In the genomic region with DNA sequence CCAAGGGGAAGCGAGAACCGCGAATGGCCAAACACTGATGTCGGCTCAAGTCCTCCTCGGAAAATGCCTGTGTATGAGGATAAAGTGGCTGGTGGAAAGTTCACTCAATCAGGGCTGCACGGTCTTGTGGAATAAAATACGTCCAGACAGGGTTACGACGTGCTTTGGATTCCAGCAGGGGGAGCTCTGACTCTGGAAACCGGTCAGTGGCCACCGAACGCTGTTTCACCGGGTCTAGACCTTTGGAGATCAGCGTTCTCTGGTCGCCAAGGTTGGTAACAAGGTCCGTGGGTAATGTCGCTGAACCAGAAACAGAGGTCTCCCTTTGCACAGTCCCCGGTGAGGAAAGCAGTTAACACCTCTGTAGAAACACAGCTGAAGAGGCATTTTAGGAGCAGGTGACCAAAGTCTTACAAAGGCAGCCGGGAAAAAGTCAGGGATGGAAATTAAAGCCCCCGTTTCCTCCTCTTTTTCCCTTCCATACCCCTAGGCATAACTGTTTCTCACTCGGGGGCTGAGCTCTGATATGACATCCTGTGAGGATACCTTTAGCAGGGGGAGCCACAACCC, we compare ENCODE assay signal across 8 cellular contexts. TPM values are rescaled to one million over a fixed set of nuclear protein-coding genes. Genes with fewer than 3 reads are reported as not detected.
DNase-seq lines count a peak whose midpoint lies in the region; ATAC-seq, FAIRE-seq and TF ChIP-seq lines count a peak whose summit lies in the region.

No MANE protein-coding gene starts in this region.

- H3K4me3 Mint-ChIP-seq in HFFc6 (peak overlapping the region; percentile 78), brain (peak overlapping the region; percentile 70 to 82 (median 81))

- TF ChIP-seq CTCF in HFFc6 (IDR thresholded peaks at IDR 0.05): peak; percentile 94
- TF ChIP-seq CTCF in brain (conservative IDR thresholded peaks at IDR 0.05): peak; percentile 93 to 94

- DNase-seq in DMS53 (lab: John Stamatoyannopoulos, UW): peak; percentile 95
- peak; percentile 74 for DNase-seq in HFFc6
- DNase-seq in NCI-H2081 treated with DMSO at 0.1 percent for 48 hours (lab: John Stamatoyannopoulos, UW): peak; percentile 36
- DNase-seq in smooth muscle cell of the brain vasculature (ENCODE audit: low read depth, low spot score): peak; percentile 67

- H3K9me3 ChIP-seq in iPS-18c (ENCODE audit: control insufficient read depth, insufficient read depth, low read length): no peaks in the 10 kb centered on the region

- H3K36me3 Mint-ChIP-seq in HFFc6 (ENCODE audit: low read depth): no peaks in the 10 kb centered on the region
- no peaks in the 10 kb centered on the region for H3K36me3 Mint-ChIP-seq in brain

- ATAC-seq in GM21825 (IDR thresholded peaks at IDR 0.05; ENCODE audit: unreplicated experiment): no peak

- peaks cover 15% of the 10 kb centered on the region for H3K27me3 Mint-ChIP-seq in HFFc6 (ENCODE audit: insufficient read depth)
- H3K27me3 Mint-ChIP-seq in brain: peaks cover 18% of the 10 kb centered on the region

- FAIRE-seq in TTC549 (lab: Jason Lieb, UNC): peak; percentile 92

- peak overlapping the region; percentile 29; the same call in 1 of the 2 replicates for H3K4me3 ChIP-seq in iPS-18c (ENCODE audit: insufficient read depth, low read depth, low read length)

- H3K27ac Mint-ChIP-seq in HFFc6: no peak overlapping the region
- H3K27ac Mint-ChIP-seq in brain: peak overlapping the region; percentile 52 to 89 (median 61)

- no peaks in the 10 kb centered on the region for H3K9me3 Mint-ChIP-seq in HFFc6
- no peaks in the 10 kb centered on the region for H3K9me3 Mint-ChIP-seq in brain

- H3K4me1 Mint-ChIP-seq in HFFc6 (ENCODE audit: low read depth): peaks cover 23% of the 10 kb centered on the region
- H3K4me1 Mint-ChIP-seq in brain: peaks cover 43% of the 10 kb centered on the region

RNA-seq across cellular contexts. Expression of a gene that starts 47.8 kb away (rescaled TPM):
- total RNA-seq in HFFc6 (2021; fragmentation: NEBNext Ultra II Directional; extraction: Animal tissue kit (Norgen Biotek cat#: 25700)): 1 to 10 TPM; 5.9 to 9.1 (median 7.6) TPM
- 25.0 TPM for polyA plus RNA-seq in brain (ENCODE audit: insufficient read depth, low read depth, low replicate concordance)

Comparison
In these comparisons a context has a peak if more than half of its experiments do, and no peak if none do; other contexts are left out.
1. DNase-seq: peak in every context shown above with its lines; median percentile 95 in DMS53; 74 in HFFc6; 67 in smooth muscle cell of the brain vasculature; 36 in NCI-H2081 treated with DMSO at 0.1 percent for 48 hours.